21 cellular contexts compared by ENCODE assay signal in genomic region chr11:61277186-61277972, GRCh38. TPM values are rescaled to one million over a fixed set of nuclear protein-coding genes. Genes with fewer than 3 reads are reported as not detected.
DNase-seq lines count a peak whose midpoint lies in the region; ATAC-seq, FAIRE-seq and TF ChIP-seq lines count a peak whose summit lies in the region.
"Had no signal": no experiment of that assay in that cellular context is flagged by ENCODE, and none has a peak within 500 bp of the region (broad histone marks: within the 10 kb centered on the region; RNA-seq: fewer than 3 reads in every experiment).

No MANE protein-coding gene starts in this region.

- BruUV-seq in K562 (replicated peaks; lab: Mats Ljungman, UMichigan): no TSS peak

- H3K4me1 ChIP-seq in MM.1S (ENCODE audit: low read length) (peaks cover 4% of the 10 kb centered on the region; the same call in 1 of the 2 replicates), K562 (replicated peaks in 1 of 2; ENCODE audit: control insufficient read depth in 2 of 2, insufficient read depth in 2 of 2, low read length in 2 of 2) (peaks cover 11 to 28% of the 10 kb centered on the region in 2 experiments; a peak in 4 of 5 replicates), BE2C (no peaks in the 10 kb centered on the region)
- H3K4me1 ChIP-seq: SJSA1 had no signal

- TF ChIP-seq RAD21 in K562 (CRISPR knock-in tag; conservative IDR thresholded peaks at IDR 0.05 in 1 of 2, IDR thresholded peaks at IDR 0.05 in 1 of 2): no peak

- no peak overlapping the region for H3K4me2 ChIP-seq in MM.1S (ENCODE audit: low read depth, low read length)
- no peak overlapping the region for H3K4me2 ChIP-seq in K562 (ENCODE audit: insufficient read depth, low read length)

- H3K4me3 Mint-ChIP-seq in osteocyte (ENCODE audit: unreplicated experiment): no peak overlapping the region
- H3K4me3 Mint-ChIP-seq: CD8-positive, alpha-beta T cell had no signal

- no peaks in the 10 kb centered on the region for H3F3A ChIP-seq in MM.1S (ENCODE audit: insufficient read depth, low read length)

- intact Hi-C loops in K562 (cut with micrococcal nuclease): no loop called here

- H2AFZ ChIP-seq in MM.1S (ENCODE audit: low read length): no peak overlapping the region
- no peak overlapping the region for H2AFZ ChIP-seq in K562 (ENCODE audit: low read depth, low read length)

- WGBS in K562 (ENCODE audit: insufficient coverage, low coverage, missing lambda C conversion rate): 54% methylated on average over 9 of the region's 14 CpGs

- H3K4me1 Mint-ChIP-seq in osteocyte (ENCODE audit: unreplicated experiment): peaks cover 17% of the 10 kb centered on the region

- H3K27me3 Mint-ChIP-seq in osteocyte (ENCODE audit: unreplicated experiment): no peaks in the 10 kb centered on the region

- H3K4me3 ChIP-seq in MM.1S (ENCODE audit: low read length) (no peak overlapping the region), K562 (no peak overlapping the region), BE2C (ENCODE audit: low read depth, low read length) (no peak overlapping the region)
- H3K4me3 ChIP-seq: MG63, SJSA1 had no signal

- H3K9me3 ChIP-seq in MM.1S (replicated peaks; ENCODE audit: insufficient read depth, low read length) (no peaks in the 10 kb centered on the region), K562 (replicated peaks; ENCODE audit: control insufficient read depth, insufficient read depth, low read depth, low read length) (no peaks in the 10 kb centered on the region), BE2C (no peaks in the 10 kb centered on the region)
- H3K9me3 ChIP-seq: MG63, SJSA1 had no signal

- H4K20me1 ChIP-seq in MM.1S (ENCODE audit: insufficient read depth, low read length) (no peaks in the 10 kb centered on the region), K562 (replicated peaks; ENCODE audit: control insufficient read depth, insufficient read depth, low read length) (no peaks in the 10 kb centered on the region)

- no peaks in the 10 kb centered on the region for H3K79me2 ChIP-seq in MM.1S (ENCODE audit: low read length)
- H3K79me2 ChIP-seq in K562 (ENCODE audit: control insufficient read depth, insufficient read depth, low read length): no peaks in the 10 kb centered on the region

- peak; percentile 36 for DNase-seq in MM.1S
- no peak for DNase-seq in K562 (ENCODE audit: extremely low read depth in 1 of 4, low spot score in 3 of 4)
- DNase-seq in osteocyte (ENCODE audit: extremely low spot score, unreplicated experiment): no peak
- no peak for DNase-seq in DMS53 (lab: John Stamatoyannopoulos, UW)
- DNase-seq in BE2C: no peak
- DNase-seq: C1 segment of cervical spinal cord; CD8-positive, alpha-beta T cell; MG63; NCI-H1048; NCI-H1417 treated with DMSO at 0.1 percent for 48 hours; NCI-H187; NCI-H446; NCI-H526; OCI-M1 had no signal

- no peaks in the 10 kb centered on the region for H3K9me2 ChIP-seq in MM.1S (replicated peaks; ENCODE audit: insufficient read depth, low read length)

- in situ Hi-C loops in K562 (cut with MboI): no loop called here

- peak overlapping the region; percentile 23 for H3K27ac Mint-ChIP-seq in osteocyte (ENCODE audit: unreplicated experiment)
- H3K27ac Mint-ChIP-seq: CD8-positive, alpha-beta T cell had no signal

- POLR2A ChIA-PET in K562 (lab: Yijun Ruan, JAX): interaction anchor here (0.9 kb wide), 1 partner anchor 84 kb away, joined by 4 read pairs; the partner anchor contains the start of gene CYB561A3

- TF ChIP-seq CTCF in MM.1S (IDR thresholded peaks at IDR 0.05; ENCODE audit: low read length) (no peak), K562 (IDR thresholded peaks at IDR 0.05 in 2 of 3, conservative IDR thresholded peaks at IDR 0.05 in 1 of 3; ENCODE audit: insufficient read depth in 2 of 3, low read depth in 1 of 3, low read length in 3 of 3) (no peak), osteocyte (IDR thresholded peaks at IDR 0.05) (no peak), BE2C (IDR thresholded peaks at IDR 0.05; ENCODE audit: low read depth, low read length) (no peak)

- no peak for TF ChIP-seq EP300 in K562 (IDR thresholded peaks at IDR 0.05; ENCODE audit: low read length)

- H3K27me3 ChIP-seq in MM.1S (replicated peaks; ENCODE audit: insufficient read depth, low read length): peaks cover 15% of the 10 kb centered on the region
- no peaks in the 10 kb centered on the region for H3K27me3 ChIP-seq in K562 (ENCODE audit: control insufficient read depth in 2 of 2, insufficient read depth in 2 of 2, low read length in 2 of 2)
- no peaks in the 10 kb centered on the region for H3K27me3 ChIP-seq in BE2C
- H3K27me3 ChIP-seq: MG63 had no signal

- no peaks in the 10 kb centered on the region for H3K36me3 ChIP-seq in MM.1S (replicated peaks; ENCODE audit: insufficient read depth, low read length)
- H3K36me3 ChIP-seq in K562 (ENCODE audit: control insufficient read depth, insufficient read depth, low read length): no peaks in the 10 kb centered on the region
- no peaks in the 10 kb centered on the region for H3K36me3 ChIP-seq in BE2C
- H3K36me3 ChIP-seq: SJSA1 had no signal

- peak overlapping the region; percentile 49; the same call in 1 of the 2 replicates for H3K27ac ChIP-seq in MM.1S (ENCODE audit: low read length)
- no peak overlapping the region for H3K27ac ChIP-seq in K562 (ENCODE audit: extremely low read depth, low read depth, low read length)
- H3K27ac ChIP-seq: SJSA1 had no signal

- no peak for TF ChIP-seq POLR2A in K562 (conservative IDR thresholded peaks at IDR 0.05)

- H3K9ac ChIP-seq in MM.1S (ENCODE audit: low read length): no peak overlapping the region
- no peak overlapping the region for H3K9ac ChIP-seq in K562 (ENCODE audit: insufficient read depth in 1 of 2, low read depth in 2 of 2, low read length in 2 of 2)

- ATAC-seq in K562: no peak
- no peak for ATAC-seq in GM19035 (IDR thresholded peaks at IDR 0.05; ENCODE audit: unreplicated experiment)
- ATAC-seq: CD8-positive, alpha-beta T cell; Right ventricle myocardium inferior had no signal

- no peaks in the 10 kb centered on the region for H3K9me1 ChIP-seq in K562 (ENCODE audit: control insufficient read depth, insufficient read depth, low read length)

- no peaks in the 10 kb centered on the region for H3K9me3 Mint-ChIP-seq in osteocyte (ENCODE audit: unreplicated experiment)
- H3K9me3 Mint-ChIP-seq: CD8-positive, alpha-beta T cell had no signal

- CTCF ChIA-PET in K562 (lab: Yijun Ruan, JAX; ENCODE audit: low intra/inter-chr PET ratio): no interaction called here

- no peak for FAIRE-seq in K562 (lab: Jason Lieb, UNC)
- FAIRE-seq: G401.6, GM18507, H54, RCC 7860 had no signal

- H3K36me3 Mint-ChIP-seq in osteocyte (ENCODE audit: unreplicated experiment): peaks cover 11% of the 10 kb centered on the region
- H3K36me3 Mint-ChIP-seq: CD8-positive, alpha-beta T cell had no signal

RNA-seq across cellular contexts. Expression of gene VWCE, which starts 17.7 kb away (rescaled TPM):
- total RNA-seq in K562 (2011; cell fraction: chromatin; rRNA removed; ENCODE audit: low replicate concordance): 6.5 and 15.9 TPM in 2 replicates
- total RNA-seq in K562 (2011; cell fraction: nucleolus; rRNA removed): 6.2 and 7.8 TPM in 2 replicates
- 7.5 and 7.9 TPM in 2 replicates for total RNA-seq in K562 (2011; cell fraction: nucleoplasm; rRNA removed)
- total RNA-seq in K562 (2014; rRNA removed): 0.32 and 0.41 TPM in 2 replicates
- 0.26 and 0.36 TPM in 2 replicates for total RNA-seq in K562 (2014; rRNA removed; fragmentation: Illumina TruSeq; extraction: Trizol)
- 0.38 and 0.65 TPM in 2 replicates for total RNA-seq in K562 (2015; rRNA removed; fragmentation: Illumina TruSeq; extraction: Trizol)
- total RNA-seq in K562 (2021): 0.74 and 1.1 TPM in 2 replicates
- polyA plus RNA-seq in K562 (2011; rRNA removed): 0.60 and 0.89 TPM in 2 replicates
- 0.73 and 1.1 TPM in 2 replicates for polyA plus RNA-seq in K562 (2011; cell fraction: cytosol; rRNA removed)
- 3.0 and 3.8 TPM in 2 replicates for polyA plus RNA-seq in K562 (2011; cell fraction: nucleus; rRNA removed)
- 0.82 and 1.8 TPM in 2 replicates for polyA plus RNA-seq in K562 (2012)
- 0.48 and 0.67 TPM in 2 replicates for polyA plus RNA-seq in K562 (2014; fragmentation: Illumina TruSeq; extraction: Trizol)
- polyA plus RNA-seq in K562 (2014; fragmentation: Nextera tagmentation; extraction: Ambion mirVana): under 1 TPM in 1 of 2 experiments, not detected in 1; 0.06 TPM
- polyA plus RNA-seq in K562 (2014; rRNA removed): 0.86 and 1.6 TPM in 2 replicates
- polyA minus RNA-seq in K562 (2011; rRNA and poly(A)+ RNA removed): 0.46 and 0.57 TPM in 2 replicates
- not detected in 2 replicates for polyA minus RNA-seq in K562 (2011; cell fraction: cytosol; rRNA and poly(A)+ RNA removed)
- 1.2 and 2.2 TPM in 2 replicates for polyA minus RNA-seq in K562 (2011; cell fraction: nucleus; rRNA and poly(A)+ RNA removed)
- 8.8 and 10.7 TPM in 2 replicates for total RNA-seq in osteocyte
- polyA plus RNA-seq in BE2C (2012; ENCODE audit: insufficient read depth, insufficient read length, low read depth): 0.80 TPM

RNA-seq across cellular contexts. Expression of gene PGA5, which starts 36.4 kb away (rescaled TPM):
- total RNA-seq in K562 (2011; cell fraction: chromatin; rRNA removed; ENCODE audit: low replicate concordance): not detected in 2 replicates
- not detected in 2 replicates for total RNA-seq in K562 (2011; cell fraction: nucleolus; rRNA removed)
- not detected in 2 replicates for total RNA-seq in K562 (2011; cell fraction: nucleoplasm; rRNA removed)
- not detected in 2 replicates for total RNA-seq in K562 (2014; rRNA removed)
- not detected in 2 replicates for total RNA-seq in K562 (2014; rRNA removed; fragmentation: Illumina TruSeq; extraction: Trizol)
- not detected in 2 replicates for total RNA-seq in K562 (2015; rRNA removed; fragmentation: Illumina TruSeq; extraction: Trizol)
- total RNA-seq in K562 (2021): not detected in 2 replicates
- not detected in 2 replicates for polyA plus RNA-seq in K562 (2011; rRNA removed)
- not detected in 2 replicates for polyA plus RNA-seq in K562 (2011; cell fraction: cytosol; rRNA removed)
- polyA plus RNA-seq in K562 (2011; cell fraction: nucleus; rRNA removed): 0.20 TPM in 1 of 2 replicates, not detected in the other
- polyA plus RNA-seq in K562 (2012): not detected in 2 replicates
- not detected in 2 replicates for polyA plus RNA-seq in K562 (2014; fragmentation: Illumina TruSeq; extraction: Trizol)
- polyA plus RNA-seq in K562 (2014; fragmentation: Nextera tagmentation; extraction: Ambion mirVana): not detected
- not detected in 2 replicates for polyA plus RNA-seq in K562 (2014; rRNA removed)
- polyA minus RNA-seq in K562 (2011; rRNA and poly(A)+ RNA removed): not detected in 2 replicates
- not detected in 2 replicates for polyA minus RNA-seq in K562 (2011; cell fraction: cytosol; rRNA and poly(A)+ RNA removed)
- not detected in 2 replicates for polyA minus RNA-seq in K562 (2011; cell fraction: nucleus; rRNA and poly(A)+ RNA removed)
- not detected in 2 replicates for total RNA-seq in osteocyte
- not detected for polyA plus RNA-seq in BE2C (2012; ENCODE audit: insufficient read depth, insufficient read length, low read depth)
- total RNA-seq: CD8-positive, alpha-beta T cell; SJSA1 had no signal

RNA-seq across cellular contexts. Expression of gene PGA4, which starts 55.2 kb away (rescaled TPM):
- total RNA-seq in K562 (2011; cell fraction: chromatin; rRNA removed; ENCODE audit: low replicate concordance): not detected in 2 replicates
- total RNA-seq in K562 (2011; cell fraction: nucleolus; rRNA removed): not detected in 2 replicates
- not detected in 2 replicates for total RNA-seq in K562 (2011; cell fraction: nucleoplasm; rRNA removed)
- total RNA-seq in K562 (2014; rRNA removed): not detected in 2 replicates
- not detected in 2 replicates for total RNA-seq in K562 (2014; rRNA removed; fragmentation: Illumina TruSeq; extraction: Trizol)
- not detected in 2 replicates for total RNA-seq in K562 (2015; rRNA removed; fragmentation: Illumina TruSeq; extraction: Trizol)
- total RNA-seq in K562 (2021): not detected in 2 replicates
- polyA plus RNA-seq in K562 (2011; rRNA removed): not detected in 2 replicates
- polyA plus RNA-seq in K562 (2011; cell fraction: cytosol; rRNA removed): not detected in 2 replicates
- not detected in 2 replicates for polyA plus RNA-seq in K562 (2011; cell fraction: nucleus; rRNA removed)
- polyA plus RNA-seq in K562 (2012): not detected in 2 replicates
- polyA plus RNA-seq in K562 (2014; fragmentation: Illumina TruSeq; extraction: Trizol): not detected in 2 replicates
- not detected for polyA plus RNA-seq in K562 (2014; fragmentation: Nextera tagmentation; extraction: Ambion mirVana)
- not detected in 2 replicates for polyA plus RNA-seq in K562 (2014; rRNA removed)
- polyA minus RNA-seq in K562 (2011; rRNA and poly(A)+ RNA removed): not detected in 2 replicates
- not detected in 2 replicates for polyA minus RNA-seq in K562 (2011; cell fraction: cytosol; rRNA and poly(A)+ RNA removed)
- polyA minus RNA-seq in K562 (2011; cell fraction: nucleus; rRNA and poly(A)+ RNA removed): not detected in 2 replicates
- not detected in 2 replicates for total RNA-seq in osteocyte
- not detected for polyA plus RNA-seq in BE2C (2012; ENCODE audit: insufficient read depth, insufficient read length, low read depth)
- total RNA-seq: CD8-positive, alpha-beta T cell; Right ventricle myocardium inferior; SJSA1 had no signal

RNA-seq across cellular contexts. Expression of gene DDB1, which starts 55.5 kb away (rescaled TPM):
- total RNA-seq in K562 (2011; cell fraction: chromatin; rRNA removed; ENCODE audit: low replicate concordance): 556 and 576 TPM in 2 replicates
- total RNA-seq in K562 (2011; cell fraction: nucleolus; rRNA removed): 305 and 316 TPM in 2 replicates
- total RNA-seq in K562 (2011; cell fraction: nucleoplasm; rRNA removed): 405 and 524 TPM in 2 replicates
- total RNA-seq in K562 (2014; rRNA removed) (273 and 325 TPM in 2 replicates), K562 (2014; rRNA removed; fragmentation: Illumina TruSeq; extraction: Trizol) (237 and 239 TPM in 2 replicates), K562 (2015; rRNA removed; fragmentation: Illumina TruSeq; extraction: Trizol) (250 and 251 TPM in 2 replicates), K562 (2021) (307 and 322 TPM in 2 replicates), osteocyte (259 and 266 TPM in 2 replicates)
- polyA plus RNA-seq in K562 (2011; rRNA removed) (290 and 343 TPM in 2 replicates), K562 (2014; fragmentation: Illumina TruSeq; extraction: Trizol) (259 and 266 TPM in 2 replicates), K562 (2014; fragmentation: Nextera tagmentation; extraction: Ambion mirVana) (100 to 1,000 TPM; 172 to 361 TPM), K562 (2014; rRNA removed) (201 and 224 TPM in 2 replicates)
- polyA plus RNA-seq in K562 (2011; cell fraction: cytosol; rRNA removed): 317 and 331 TPM in 2 replicates
- 256 and 322 TPM in 2 replicates for polyA plus RNA-seq in K562 (2011; cell fraction: nucleus; rRNA removed)
- 149 and 169 TPM in 2 replicates for polyA plus RNA-seq in K562 (2012)
- 588 and 731 TPM in 2 replicates for polyA minus RNA-seq in K562 (2011; rRNA and poly(A)+ RNA removed)
- polyA minus RNA-seq in K562 (2011; cell fraction: cytosol; rRNA and poly(A)+ RNA removed): 325 and 351 TPM in 2 replicates
- 120 and 182 TPM in 2 replicates for polyA minus RNA-seq in K562 (2011; cell fraction: nucleus; rRNA and poly(A)+ RNA removed)
- polyA plus RNA-seq in BE2C (2012; ENCODE audit: insufficient read depth, insufficient read length, low read depth): 95.8 TPM

RNA-seq across cellular contexts. Expression of gene TKFC, which starts 55.6 kb away (rescaled TPM):
- 149 and 318 TPM in 2 replicates for total RNA-seq in K562 (2011; cell fraction: chromatin; rRNA removed; ENCODE audit: low replicate concordance)
- total RNA-seq in K562 (2011; cell fraction: nucleolus; rRNA removed): 164 and 169 TPM in 2 replicates
- 118 and 132 TPM in 2 replicates for total RNA-seq in K562 (2011; cell fraction: nucleoplasm; rRNA removed)
- total RNA-seq in K562 (2014; rRNA removed) (28.5 and 35.2 TPM in 2 replicates), K562 (2014; rRNA removed; fragmentation: Illumina TruSeq; extraction: Trizol) (12.0 and 13.9 TPM in 2 replicates), K562 (2015; rRNA removed; fragmentation: Illumina TruSeq; extraction: Trizol) (19.3 and 21.7 TPM in 2 replicates), K562 (2021) (53.6 and 61.7 TPM in 2 replicates), osteocyte (41.7 and 46.3 TPM in 2 replicates)
- polyA plus RNA-seq in K562 (2011; rRNA removed) (30.8 and 58.0 TPM in 2 replicates), K562 (2014; fragmentation: Illumina TruSeq; extraction: Trizol) (34.0 and 36.6 TPM in 2 replicates), K562 (2014; fragmentation: Nextera tagmentation; extraction: Ambion mirVana) (1 to 10 TPM; 2.0 to 2.3 TPM), K562 (2014; rRNA removed) (45.6 and 52.6 TPM in 2 replicates)
- 40.7 and 63.4 TPM in 2 replicates for polyA plus RNA-seq in K562 (2011; cell fraction: cytosol; rRNA removed)
- polyA plus RNA-seq in K562 (2011; cell fraction: nucleus; rRNA removed): 222 and 275 TPM in 2 replicates
- polyA plus RNA-seq in K562 (2012): 43.1 and 60.5 TPM in 2 replicates
- polyA minus RNA-seq in K562 (2011; rRNA and poly(A)+ RNA removed): 25.9 and 30.8 TPM in 2 replicates
- 27.2 and 40.0 TPM in 2 replicates for polyA minus RNA-seq in K562 (2011; cell fraction: cytosol; rRNA and poly(A)+ RNA removed)
- 62.5 and 67.2 TPM in 2 replicates for polyA minus RNA-seq in K562 (2011; cell fraction: nucleus; rRNA and poly(A)+ RNA removed)
- polyA plus RNA-seq in BE2C (2012; ENCODE audit: insufficient read depth, insufficient read length, low read depth): 53.8 TPM
